Comparison of ENCODE assay signal across 10 cellular contexts in the genomic region with DNA sequence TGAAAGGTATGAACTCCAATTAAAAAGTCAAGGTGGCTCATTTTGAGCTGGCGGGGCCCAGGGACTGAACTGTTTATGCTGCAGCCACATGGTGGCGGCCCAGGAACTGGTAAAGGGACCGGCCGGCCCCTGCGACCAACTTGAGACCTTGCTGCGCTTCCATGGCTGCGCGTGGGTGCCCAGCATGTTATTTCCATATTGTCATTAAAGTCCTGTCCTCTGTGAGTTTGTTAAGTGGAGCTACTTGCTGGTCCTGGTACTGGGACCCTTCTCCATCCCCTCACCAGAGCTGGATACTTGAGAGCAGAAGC.
A peak's percentile ranks its signal among the peaks of the same experiment; 100 is the strongest.
DNase-seq lines count a peak whose midpoint lies in the region; ATAC-seq, FAIRE-seq and TF ChIP-seq lines count a peak whose summit lies in the region.
"Had no signal": no experiment of that assay in that cellular context is flagged by ENCODE, and none has a peak within 500 bp of the region (broad histone marks: within the 10 kb centered on the region; RNA-seq: fewer than 3 reads in every experiment).

No MANE protein-coding gene starts in this region.

- H3K9ac ChIP-seq in KMS-11 = no peak overlapping the region

- no peaks in the 10 kb centered on the region for H3K4me1 ChIP-seq in KMS-11 (ENCODE audit: low read depth, poor library complexity, severe bottlenecking)

- no peak overlapping the region for H3K4me2 ChIP-seq in KMS-11

- no peaks in the 10 kb centered on the region for H3K27me3 ChIP-seq in KMS-11 (ENCODE audit: insufficient read depth, low read depth)

- ATAC-seq in HG03159 (IDR thresholded peaks at IDR 0.05; ENCODE audit: unreplicated experiment) = no peak
- ATAC-seq: T-cell had no signal

- TF ChIP-seq POLR2A in H54 (IDR thresholded peaks at IDR 0.05; ENCODE audit: low read depth, low read length) = no peak

- H3K79me2 ChIP-seq in KMS-11 (ENCODE audit: insufficient read depth, low read depth) = no peaks in the 10 kb centered on the region

- no peak overlapping the region for H2AFZ ChIP-seq in KMS-11 (ENCODE audit: low read depth)

- no peaks in the 10 kb centered on the region for H4K20me1 ChIP-seq in KMS-11 (ENCODE audit: insufficient read depth)

- DNase-seq in Daoy (ENCODE audit: low read depth) = peak; percentile 72
- DNase-seq in astrocyte of the hippocampus (ENCODE audit: low read depth, low spot score) = peak; percentile 20
- DNase-seq in mucosa of gallbladder (ENCODE audit: low spot score) = peak; percentile 9
- no peak for DNase-seq in NCI-H2196 treated with DMSO at 0.1 percent for 48 hours (lab: John Stamatoyannopoulos, UW; ENCODE audit: unreplicated experiment)
- DNase-seq in H54 (ENCODE audit: insufficient read length, low spot score) = no peak
- DNase-seq in NCI-H526 (lab: John Stamatoyannopoulos, UW) = no peak
- DNase-seq: effector CD8-positive, alpha-beta T cell had no signal

- no peak overlapping the region for H3K4me3 ChIP-seq in KMS-11 (IDR thresholded peaks at IDR 0.05; ENCODE audit: insufficient read depth, low read depth, low read length)

- H3K36me3 ChIP-seq in KMS-11 (ENCODE audit: insufficient read depth) = no peaks in the 10 kb centered on the region; the same call in 1 of the 2 replicates

- 0 out of 2 replicates have a peak, but pooled peaks have one; percentile 42 for TF ChIP-seq CTCF in KMS-11 (conservative IDR thresholded peaks at IDR 0.05; ENCODE audit: low read depth, low read length)

- no peak for FAIRE-seq in H54 (lab: Jason Lieb, UNC)

- no peak overlapping the region for H3K27ac ChIP-seq in KMS-11

Comparison
In these comparisons a context has a peak if more than half of its experiments do, and no peak if none do; other contexts are left out.
1. DNase-seq: peak in Daoy (single experiment), astrocyte of the hippocampus (single experiment) and mucosa of gallbladder (single experiment); none in NCI-H2196 treated with DMSO at 0.1 percent for 48 hours (single experiment), H54 (single experiment) and NCI-H526 (0 of 2).